8 cellular contexts compared by ENCODE assay signal in the genomic region with DNA sequence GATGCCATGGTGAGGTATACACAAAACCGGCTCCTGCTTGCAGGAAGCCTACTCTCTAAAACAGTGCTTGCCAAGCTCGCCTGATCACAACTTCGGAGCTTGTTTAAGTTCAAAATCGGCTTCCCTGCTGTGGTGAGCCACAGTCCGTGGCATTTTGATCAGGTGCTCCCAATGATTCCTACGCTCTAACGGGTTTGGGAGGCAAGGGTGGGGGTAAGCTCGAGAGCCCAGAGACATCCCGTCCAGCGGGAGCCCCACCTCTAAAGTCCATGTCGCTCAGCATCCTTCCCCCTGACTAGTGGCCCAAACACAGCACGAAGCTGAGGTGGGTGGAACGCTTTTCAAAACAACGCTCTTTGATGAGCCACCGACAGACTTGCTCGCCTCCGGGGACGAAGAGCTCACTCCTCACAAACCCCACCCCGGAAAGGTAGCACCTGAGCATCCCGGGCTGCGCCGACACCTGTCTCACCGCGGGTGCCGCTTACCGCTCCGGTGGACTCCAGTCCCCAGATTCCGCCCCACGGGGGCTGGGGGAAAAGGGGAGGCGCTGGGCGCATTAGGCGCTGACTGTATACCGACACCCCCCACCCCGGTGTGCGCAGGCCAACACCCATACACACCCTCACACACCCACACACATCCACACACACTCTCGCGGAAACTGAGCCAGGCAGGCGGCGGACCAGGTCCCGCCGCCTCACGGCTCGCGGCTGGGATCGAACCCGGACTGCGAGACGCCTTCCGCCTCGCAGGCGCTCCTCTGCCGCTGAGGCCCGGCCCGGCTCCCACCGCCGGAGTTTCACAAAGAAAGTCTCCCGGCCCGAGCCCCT. TPM values are rescaled to one million over a fixed set of nuclear protein-coding genes. Genes with fewer than 3 reads are reported as not detected.
DNase-seq lines count a peak whose midpoint lies in the region; ATAC-seq and TF ChIP-seq lines count a peak whose summit lies in the region.
"Not testable (repeated sequence)": the region's sequence is repeated elsewhere in the genome, so short reads cannot be mapped to it uniquely, and the experiment has no call there.

No MANE protein-coding gene starts in this region.

- in situ Hi-C loops in mammary epithelial cell (cut with MboI; ENCODE audit: low sequenced_read_pairs in 2 of 2), result not testable (repeated sequence)

- H3K79me2 ChIP-seq in mammary epithelial cell (ENCODE audit: insufficient read depth, low read length), result not testable (repeated sequence)

- H3K4me2 ChIP-seq in mammary epithelial cell (ENCODE audit: insufficient read depth, low read depth, low read length) (peak overlapping the region; percentile 77), mesenchymal stem cell (ENCODE audit: low read length, poor library complexity, severe bottlenecking) (peak overlapping the region; percentile 78)

- not testable (repeated sequence) for H2BK5ac ChIP-seq in mesenchymal stem cell (ENCODE audit: low read depth, low read length, poor library complexity, severe bottlenecking)

- not testable (repeated sequence) for H3K14ac ChIP-seq in mesenchymal stem cell (ENCODE audit: low read length in 2 of 2)

- not testable (repeated sequence) for H3K4me1 ChIP-seq in ES-I3 (ENCODE audit: insufficient read depth, low read length); mammary epithelial cell (ENCODE audit: insufficient read depth, low read length); mesenchymal stem cell (ENCODE audit: control insufficient read depth, insufficient read depth, low read depth, low read length); aorta (ENCODE audit: control insufficient read depth in 1 of 2, insufficient read depth in 2 of 2, low read length in 2 of 2)

- not testable (repeated sequence) for H3K23ac ChIP-seq in mesenchymal stem cell (ENCODE audit: low read length in 2 of 2)

- H2AK5ac ChIP-seq in mesenchymal stem cell (ENCODE audit: low read length, severe bottlenecking), result not testable (repeated sequence)

- dilution Hi-C loops in mammary epithelial cell (cut with HindIII; ENCODE audit: low sequenced_read_pairs), result not testable (repeated sequence)

- peak overlapping the region; percentile 84 to 87 for H3K4ac ChIP-seq in mesenchymal stem cell (ENCODE audit: low read depth in 1 of 2, low read length in 2 of 2)

- peak; percentile 13 for DNase-seq in NCI-H2171 (lab: John Stamatoyannopoulos, UW)
- DNase-seq in activated CD4-positive, alpha-beta T cell treated with anti-CD3 and anti-CD28 coated beads, Interleukin-2, amount 10 ng/mL, durations not matched to agents 24 days and 14 days, result peak; percentile 63
- DNase-seq in mammary epithelial cell; mesenchymal stem cell; retinal pigment epithelial cell (ENCODE audit: low read depth): not testable (repeated sequence)
- DNase-seq in head of caudate nucleus, result peak in 41 of 42 donors; percentile 20 to 73 (median 49)
- DNase-seq in aorta, result peak in 1 of 2 donors; percentile 55

- not testable (repeated sequence) for H3K9me3 Mint-ChIP-seq in activated CD4-positive, alpha-beta T cell treated with anti-CD3 and anti-CD28 coated beads, Interleukin-2, amount 10 ng/mL, durations not matched to agents 24 days and 14 days

- peak overlapping the region; percentile 79 for H3K9ac ChIP-seq in ES-I3 (ENCODE audit: low read depth, low read length)
- H3K9ac ChIP-seq in mammary epithelial cell (ENCODE audit: insufficient read depth, low read length), result not testable (repeated sequence)
- H3K9ac ChIP-seq in mesenchymal stem cell (ENCODE audit: low read length), result peak overlapping the region; percentile 91

- H3K18ac ChIP-seq in mesenchymal stem cell (ENCODE audit: low read depth in 1 of 2, low read length in 2 of 2), result peak overlapping the region; percentile 59 to 96

- not testable (repeated sequence) for H3K36me3 ChIP-seq in ES-I3 (ENCODE audit: insufficient read depth, low read length); mammary epithelial cell (ENCODE audit: insufficient read depth, low read length); mesenchymal stem cell (ENCODE audit: control insufficient read depth in 1 of 2, insufficient read depth in 2 of 2, low read depth in 1 of 2, low read length in 2 of 2); aorta (ENCODE audit: control insufficient read depth in 1 of 2, insufficient read depth in 2 of 2, low read length in 1 of 2)

- BruUV-seq in mammary epithelial cell (replicated peaks; lab: Mats Ljungman, UMichigan), result not testable (repeated sequence)

- peaks cover 75% of the 10 kb centered on the region for H3K27me3 Mint-ChIP-seq in activated CD4-positive, alpha-beta T cell treated with anti-CD3 and anti-CD28 coated beads, Interleukin-2, amount 10 ng/mL, durations not matched to agents 24 days and 14 days

- not testable (repeated sequence) for H3K79me1 ChIP-seq in mesenchymal stem cell (replicated peaks; ENCODE audit: low read length, poor library complexity, severe bottlenecking)

- H3K4me1 Mint-ChIP-seq in activated CD4-positive, alpha-beta T cell treated with anti-CD3 and anti-CD28 coated beads, Interleukin-2, amount 10 ng/mL, durations not matched to agents 24 days and 14 days, result peaks cover 20% of the 10 kb centered on the region

- not testable (repeated sequence) for H3K27ac ChIP-seq in mammary epithelial cell (ENCODE audit: insufficient read depth, low read depth, low read length); mesenchymal stem cell (ENCODE audit: low read length, poor library complexity, severe bottlenecking); aorta (ENCODE audit: low read depth in 1 of 2, low read length in 2 of 2)

- H2BK15ac ChIP-seq in mesenchymal stem cell (ENCODE audit: low read depth, poor library complexity, severe bottlenecking), result peak overlapping the region; percentile 57

- H2AFZ ChIP-seq in mammary epithelial cell (ENCODE audit: low read depth, low read length) (peak overlapping the region; percentile 61), mesenchymal stem cell (ENCODE audit: low read depth, low read length) (peak overlapping the region; percentile 71)

- H3K4me3 ChIP-seq in mammary epithelial cell (replicated peaks in 1 of 3; ENCODE audit: insufficient read depth in 1 of 3, low read depth in 2 of 3, low read length in 3 of 3) (peak overlapping the region in 2 of 3 experiments; percentile 40 to 41), mesenchymal stem cell (ENCODE audit: insufficient read depth in 1 of 2, low read depth in 1 of 2, low read length in 2 of 2) (peak overlapping the region; percentile 84 to 92), retinal pigment epithelial cell (ENCODE audit: low read length) (peak overlapping the region; percentile 76), aorta (ENCODE audit: low read length in 2 of 2) (peak overlapping the region; percentile 62 to 87)

- H2BK12ac ChIP-seq in mesenchymal stem cell (ENCODE audit: low read length in 2 of 2), result peak overlapping the region in 1 of 2 experiments; percentile 63

- 40% methylated on average over 9 of the region's 58 CpGs for WGBS in mammary epithelial cell (ENCODE audit: low coverage, missing lambda C conversion rate)
- 25% methylated on average over 49 of the region's 58 CpGs for WGBS in mesenchymal stem cell
- 10% methylated on average over 52 to 58 of the region's 58 CpGs for whole genome bisulfite sequencing in aorta, 2 donors

- not testable (repeated sequence) for H3K36me3 Mint-ChIP-seq in activated CD4-positive, alpha-beta T cell treated with anti-CD3 and anti-CD28 coated beads, Interleukin-2, amount 10 ng/mL, durations not matched to agents 24 days and 14 days (ENCODE audit: low read depth)

- TF ChIP-seq CTCF in mammary epithelial cell (conservative IDR thresholded peaks at IDR 0.05 in 1 of 2, IDR thresholded peaks at IDR 0.05 in 1 of 2; ENCODE audit: extremely low read depth in 1 of 2, insufficient read depth in 1 of 2, low read depth in 1 of 2, low read length in 2 of 2); retinal pigment epithelial cell (conservative IDR thresholded peaks at IDR 0.05; ENCODE audit: low read depth, low read length): not testable (repeated sequence)

- peak overlapping the region; percentile 91 for H4K8ac ChIP-seq in mesenchymal stem cell (ENCODE audit: low read length)

- H3K4me3 Mint-ChIP-seq in activated CD4-positive, alpha-beta T cell treated with anti-CD3 and anti-CD28 coated beads, Interleukin-2, amount 10 ng/mL, durations not matched to agents 24 days and 14 days, result peak overlapping the region; percentile 70

- H4K20me1 ChIP-seq in mammary epithelial cell (ENCODE audit: insufficient read depth, low read length), result not testable (repeated sequence)

- H3K9me3 ChIP-seq in ES-I3 (ENCODE audit: control insufficient read depth, insufficient read depth, low read length); mammary epithelial cell (replicated peaks; ENCODE audit: insufficient read depth, low read length); mesenchymal stem cell (ENCODE audit: control insufficient read depth, low read length); aorta (ENCODE audit: control insufficient read depth, low read length): not testable (repeated sequence)

- H3K27ac Mint-ChIP-seq in activated CD4-positive, alpha-beta T cell treated with anti-CD3 and anti-CD28 coated beads, Interleukin-2, amount 10 ng/mL, durations not matched to agents 24 days and 14 days, result not testable (repeated sequence)

- intact Hi-C loops in activated CD4-positive, alpha-beta T cell treated with anti-CD3 and anti-CD28 coated beads, Interleukin-2, amount 10 ng/mL, durations not matched to agents 24 days and 14 days (cut with micrococcal nuclease), result loop anchor here (10.0 kb wide), 1 partner anchor 276 kb away; no protein-coding TSS in a partner anchor
- intact Hi-C loops in mammary epithelial cell (cut with micrococcal nuclease); head of caudate nucleus (cut with DNase I); aorta (cut with DNase I): not testable (repeated sequence)

- not testable (repeated sequence) for ATAC-seq in aorta (ENCODE audit: low FRiP score)

- not testable (repeated sequence) for H4K91ac ChIP-seq in mesenchymal stem cell (ENCODE audit: low read length)

- H2BK120ac ChIP-seq in mesenchymal stem cell (ENCODE audit: low read depth, low read length), result not testable (repeated sequence)

- CTCF ChIA-PET in mammary epithelial cell (lab: Charles Lee; ENCODE audit: low non-redundant PET), result not testable (repeated sequence)

- H3K27me3 ChIP-seq in mammary epithelial cell (ENCODE audit: insufficient read depth, low read length), result peaks cover 15% of the 10 kb centered on the region
- H3K27me3 ChIP-seq in mesenchymal stem cell (ENCODE audit: control insufficient read depth in 1 of 2, insufficient read depth in 1 of 2, low read length in 2 of 2); aorta (ENCODE audit: control insufficient read depth in 1 of 2, insufficient read depth in 2 of 2, low read length in 1 of 2): not testable (repeated sequence)

RNA-seq across cellular contexts. Expression of a gene that starts 0.6 kb away (rescaled TPM):
- 1.3 and 2.2 TPM in 2 replicates for total RNA-seq in activated CD4-positive, alpha-beta T cell treated with anti-CD3 and anti-CD28 coated beads, Interleukin-2, amount 10 ng/mL, durations not matched to agents 24 days and 14 days
- total RNA-seq in mammary epithelial cell (10 to 100 TPM in 1 of 2 donors, 1 to 10 TPM in 1; 4.4 to 27.5 TPM), aorta (10 to 100 TPM; 44.1 to 74.9 TPM)
- polyA plus RNA-seq in mammary epithelial cell (0.61 TPM), aorta (1 to 10 TPM; 3.1 to 8.1 TPM)
- 26.9 TPM for polyA minus RNA-seq in mammary epithelial cell
- polyA plus RNA-seq in mesenchymal stem cell (2013, experiment 1 of 2), result 12.5 TPM
- 10.7 TPM for polyA plus RNA-seq in mesenchymal stem cell (2013, experiment 2 of 2)
